ENCODE assay signal across 25 cellular contexts in genomic region chr11:68913188-68913587, GRCh38.
"Had no signal": no experiment of that assay in that cellular context is flagged by ENCODE, and none has a peak within 500 bp of the region (broad histone marks: within the 10 kb centered on the region; RNA-seq: fewer than 3 reads in every experiment).

No MANE protein-coding gene starts in this region.

- DNase-seq: dermis blood vessel endothelial cell; effector CD4-positive, alpha-beta T cell; effector memory CD8-positive, alpha-beta T cell; endodermal cell; foreskin keratinocyte; hypothalamus; left cardiac atrium; left ventricle myocardium superior; mesenchymal stem cell; mucosa of descending colon; naive B cell; naive thymus-derived CD8-positive, alpha-beta T cell had no signal

- H3K4me3 ChIP-seq: coronary artery, dorsolateral prefrontal cortex, esophagus muscularis mucosa, gastroesophageal sphincter, heart left ventricle, hepatocyte, left lung, lower lobe of right lung, mucosa of descending colon had no signal

- H3K27ac ChIP-seq: coronary artery, dorsolateral prefrontal cortex, esophagus muscularis mucosa, foreskin keratinocyte, gastroesophageal sphincter, heart left ventricle, hepatocyte, left lung, lower lobe of right lung had no signal

- H3K27me3 ChIP-seq: dorsolateral prefrontal cortex, esophagus muscularis mucosa, foreskin keratinocyte, gastroesophageal sphincter, heart left ventricle, hepatocyte, left lung had no signal

- H3K9me3 ChIP-seq: esophagus muscularis mucosa, gastroesophageal sphincter, heart left ventricle, left lung, lower lobe of right lung, mucosa of descending colon had no signal

- H3K4me1 ChIP-seq: esophagus muscularis mucosa, foreskin keratinocyte, gastroesophageal sphincter, left lung, lower lobe of right lung had no signal

- FAIRE-seq: colon, endometrium, frontal cortex, islet of Langerhans, keratinocyte had no signal
